In genomic region chr9:14830057-14830456, GRCh38 we compare ENCODE assay signal across 8 cellular contexts.
"Had no signal": no experiment of that assay in that cellular context is flagged by ENCODE, and none has a peak within 500 bp of the region (broad histone marks: within the 10 kb centered on the region; RNA-seq: fewer than 3 reads in every experiment).

No MANE protein-coding gene starts in this region.

- FAIRE-seq: G401.6, GM12878, GM12891, GM12892, GM18507, GM19239 had no signal

- DNase-seq: GDM1, GF-D8 had no signal

- ATAC-seq: GM12878 had no signal

- H3K4me3 ChIP-seq: GM12878 had no signal
